In the genomic region with DNA sequence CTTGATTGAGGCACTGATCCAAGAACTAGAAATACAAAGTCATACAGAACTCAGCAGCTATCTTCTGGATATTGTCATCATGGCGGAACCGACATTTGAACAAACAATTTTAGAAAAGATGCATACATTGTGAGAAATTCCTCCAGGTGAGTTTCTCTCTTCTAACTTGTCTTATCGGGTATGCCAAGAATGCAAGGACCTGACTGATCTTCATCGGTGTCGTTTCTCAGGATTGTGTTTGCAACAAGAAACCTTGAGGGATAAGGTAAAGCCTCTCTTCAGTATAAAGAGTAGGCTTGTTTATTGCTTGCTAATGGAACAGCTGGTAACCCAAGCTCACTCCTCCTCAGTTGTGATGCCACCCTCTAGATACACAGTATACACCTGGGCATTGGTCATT, we compare ENCODE assay signal across 35 cellular contexts.
"Had no signal": no experiment of that assay in that cellular context is flagged by ENCODE, and none has a peak within 500 bp of the region (broad histone marks: within the 10 kb centered on the region; RNA-seq: fewer than 3 reads in every experiment).

No MANE protein-coding gene starts in this region.

- H3K9me3 Mint-ChIP-seq: activated B cell treated with CpG ODN at 0.5 μM for 24 hours; activated naive CD4-positive, alpha-beta T cell treated with anti-CD3 and anti-CD28 coated beads, Interleukin-2, amount 10 ng/mL, durations not matched to agents 7 days and 5 days; activated T-cell treated with anti-CD3 and anti-CD28 coated beads, Interleukin-2, amount 50 U/mL, for 24 hours; activated T-cell treated with anti-CD3 and anti-CD28 coated beads, Interleukin-2, amount 50 U/mL, for 72 hours had no signal

- H3K27me3 ChIP-seq: ascending aorta, breast epithelium, cardiac muscle cell, colonic mucosa, esophagus squamous epithelium, gastroesophageal sphincter, heart right ventricle had no signal

- H3K27ac ChIP-seq: ascending aorta, breast epithelium, cardiac muscle cell, colonic mucosa, epithelial cell of prostate, esophagus squamous epithelium, gastroesophageal sphincter, heart right ventricle, WERI-Rb-1 had no signal

- H3K27me3 Mint-ChIP-seq: activated B cell treated with CpG ODN at 0.5 μM for 24 hours; activated CD8-positive, alpha-beta memory T cell treated with anti-CD3 and anti-CD28 coated beads, Interleukin-2, amount 10 ng/mL, durations not matched to agents 7 days and 5 days; activated naive CD4-positive, alpha-beta T cell treated with anti-CD3 and anti-CD28 coated beads, Interleukin-2, amount 10 ng/mL, durations not matched to agents 7 days and 5 days; activated naive CD8-positive, alpha-beta T cell treated with anti-CD3 and anti-CD28 coated beads, Interleukin-2, amount 10 ng/mL, durations not matched to agents 7 days and 5 days; activated T-cell treated with anti-CD3 and anti-CD28 coated beads, Interleukin-2, amount 50 U/mL, for 24 hours; brain; T-helper 17 cell had no signal

- FAIRE-seq: endometrium, endothelial cell of umbilical vein had no signal

- H3K4me3 Mint-ChIP-seq: activated B cell treated with CpG ODN at 0.5 μM for 24 hours; activated CD8-positive, alpha-beta memory T cell treated with anti-CD3 and anti-CD28 coated beads, Interleukin-2, amount 10 ng/mL, durations not matched to agents 7 days and 5 days; activated CD8-positive, alpha-beta T cell treated with anti-CD3 and anti-CD28 coated beads, Interleukin-2, amount 10 ng/mL, durations not matched to agents 7 days and 5 days; activated naive CD4-positive, alpha-beta T cell treated with anti-CD3 and anti-CD28 coated beads, Interleukin-2, amount 10 ng/mL, durations not matched to agents 7 days and 5 days; activated naive CD8-positive, alpha-beta T cell treated with anti-CD3 and anti-CD28 coated beads, Interleukin-2, amount 10 ng/mL, durations not matched to agents 7 days and 5 days; activated T-cell treated with anti-CD3 and anti-CD28 coated beads, Interleukin-2, amount 50 U/mL, for 24 hours; activated T-cell treated with anti-CD3 and anti-CD28 coated beads, Interleukin-2, amount 50 U/mL, for 72 hours; brain; T-helper 17 cell; T-helper 2 cell treated with Interferon-gamma antibody and Interleukin-4, amounts not matched to agents 5 μg/mL and 100 μg/mL, for 36 hours had no signal

- H3K9me3 ChIP-seq: ascending aorta, breast epithelium, colonic mucosa, esophagus squamous epithelium, gastroesophageal sphincter, heart right ventricle had no signal

- H3K27ac Mint-ChIP-seq: activated B cell treated with CpG ODN at 0.5 μM for 24 hours; activated CD8-positive, alpha-beta memory T cell treated with anti-CD3 and anti-CD28 coated beads, Interleukin-2, amount 10 ng/mL, durations not matched to agents 7 days and 5 days; activated CD8-positive, alpha-beta T cell treated with anti-CD3 and anti-CD28 coated beads, Interleukin-2, amount 10 ng/mL, durations not matched to agents 7 days and 5 days; activated naive CD4-positive, alpha-beta T cell treated with anti-CD3 and anti-CD28 coated beads, Interleukin-2, amount 10 ng/mL, durations not matched to agents 7 days and 5 days; activated naive CD4-positive, alpha-beta T cell treated with anti-CD3 and anti-CD28 coated beads, Interleukin-2, amount 50 U/mL, for 72 hours; activated naive CD8-positive, alpha-beta T cell treated with anti-CD3 and anti-CD28 coated beads, Interleukin-2, amount 10 ng/mL, durations not matched to agents 7 days and 5 days; activated T-cell treated with anti-CD3 and anti-CD28 coated beads, Interleukin-2, amount 50 U/mL, for 24 hours; activated T-cell treated with anti-CD3 and anti-CD28 coated beads, Interleukin-2, amount 50 U/mL, for 72 hours; brain; T-helper 17 cell; T-helper 2 cell treated with Interferon-gamma antibody and Interleukin-4, amounts not matched to agents 5 μg/mL and 100 μg/mL, for 36 hours had no signal

- ATAC-seq: activated CD4-positive, CD25-positive, alpha-beta regulatory T cell treated with anti-CD3 and anti-CD28 coated beads, Interleukin-2, amount 50 U/mL, for 24 hours; activated CD8-positive, alpha-beta memory T cell treated with anti-CD3 and anti-CD28 coated beads, Interleukin-2, amount 10 ng/mL, durations not matched to agents 7 days and 5 days; activated CD8-positive, alpha-beta T cell treated with anti-CD3 and anti-CD28 coated beads, Interleukin-2, amount 10 ng/mL, durations not matched to agents 7 days and 5 days; activated naive CD4-positive, alpha-beta T cell treated with anti-CD3 and anti-CD28 coated beads, Interleukin-2, amount 50 U/mL, for 72 hours; activated T-cell treated with anti-CD3 and anti-CD28 coated beads, Interleukin-2, amount 50 U/mL, for 72 hours; gastroesophageal sphincter; heart right ventricle; T-helper 17 cell had no signal

- H3K4me1 ChIP-seq: ascending aorta, breast epithelium, colonic mucosa, esophagus squamous epithelium, gastroesophageal sphincter, heart right ventricle had no signal

- DNase-seq: activated B cell treated with CpG ODN at 0.5 μM for 24 hours; activated CD4-positive, alpha-beta T cell treated with anti-CD3 and anti-CD28 coated beads for 48 hours; activated CD4-positive, alpha-beta T cell treated with anti-CD3 and anti-CD28 coated beads, Interleukin-2, amount 50 U/mL, for 1 hour; activated CD4-positive, alpha-beta T cell treated with anti-CD3 and anti-CD28 coated beads, Interleukin-2, amount 50 U/mL, for 48 hours; activated CD8-positive, alpha-beta memory T cell treated with anti-CD3 and anti-CD28 coated beads, Interleukin-2, amount 10 ng/mL, durations not matched to agents 7 days and 5 days; activated CD8-positive, alpha-beta memory T cell treated with anti-CD3 and anti-CD28 coated beads, Interleukin-2, amount 50 U/mL, for 48 hours; activated CD8-positive, alpha-beta T cell treated with anti-CD3 and anti-CD28 coated beads, Interleukin-2, amount 10 ng/mL, durations not matched to agents 7 days and 5 days; activated gamma-delta T cell; activated naive CD4-positive, alpha-beta T cell; activated naive CD4-positive, alpha-beta T cell treated with anti-CD3 and anti-CD28 coated beads, Interleukin-2, amount 10 ng/mL, durations not matched to agents 7 days and 5 days; activated naive CD8-positive, alpha-beta T cell treated with anti-CD3 and anti-CD28 coated beads, Interleukin-2, amount 10 ng/mL, durations not matched to agents 7 days and 5 days; activated T-cell treated with anti-CD3 and anti-CD28 coated beads for 4 hours; activated T-cell treated with anti-CD3 and anti-CD28 coated beads, Interleukin-2, amount 50 U/mL, for 24 hours; activated T-cell treated with anti-CD3 and anti-CD28 coated beads, Interleukin-2, amount 50 U/mL, for 72 hours; central memory CD4-positive, alpha-beta T cell; cerebellar nuclear complex; colonic mucosa; effector CD8-positive, alpha-beta T cell; esophagus squamous epithelium; foreskin melanocyte; heart right ventricle; T-helper 17 cell; T1000; WERI-Rb-1 had no signal

- H3K4me3 ChIP-seq: ascending aorta, breast epithelium, cardiac muscle cell, colonic mucosa, esophagus squamous epithelium, gastroesophageal sphincter, heart right ventricle had no signal

- H3K36me3 ChIP-seq: breast epithelium, cardiac muscle cell, colonic mucosa, WERI-Rb-1 had no signal
